ENCODE assay signal across 8 cellular contexts in the genomic region with DNA sequence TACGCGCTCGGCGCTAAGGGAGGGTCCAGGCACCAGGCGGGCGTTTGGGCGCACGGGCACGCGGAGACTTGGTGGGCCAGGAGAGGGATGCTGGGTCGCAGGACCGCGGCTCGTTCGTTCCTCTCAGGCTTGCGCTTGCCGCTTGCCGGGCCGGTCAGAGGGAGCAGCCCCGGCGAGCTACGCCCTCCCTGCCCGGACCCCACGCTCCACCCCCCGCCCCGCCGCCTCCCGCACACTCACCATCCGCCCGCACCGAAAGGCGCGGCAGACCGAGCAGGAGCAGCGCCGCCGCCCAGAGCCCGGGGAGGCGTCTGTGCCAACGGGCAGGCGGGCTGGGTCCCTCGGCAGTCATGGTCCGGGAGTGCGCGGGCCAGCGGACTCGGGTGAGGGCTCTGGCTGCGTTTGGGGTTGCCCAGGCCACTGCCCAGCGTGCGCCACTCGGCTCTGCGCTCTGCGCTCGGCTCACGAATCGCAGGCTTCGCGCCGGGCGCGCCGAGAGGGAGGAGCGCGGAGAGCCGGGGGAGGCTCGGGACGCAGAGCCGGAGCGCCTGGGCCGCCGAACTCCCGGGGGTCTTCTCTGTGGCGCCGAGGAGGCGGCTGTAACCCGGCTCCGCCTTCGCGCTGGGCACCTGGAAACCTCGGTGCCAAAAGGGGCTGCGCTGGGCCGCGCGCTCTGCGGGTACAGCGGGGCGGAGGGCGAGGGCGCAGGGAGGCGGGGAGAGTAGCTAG. TPM values are rescaled to one million over a fixed set of nuclear protein-coding genes. Genes with fewer than 3 reads are reported as not detected.
DNase-seq lines count a peak whose midpoint lies in the region; ATAC-seq and TF ChIP-seq lines count a peak whose summit lies in the region.

A gene (minus strand): TSS at position 365 of the 729 bp plus-strand sequence. CDS start 13 bp downstream, at position 352.

- in situ Hi-C loops in gastrocnemius medialis (cut with MboI; ENCODE audit: low sequenced_read_pairs in 4 of 4) = no loop called here

- peaks cover 0 to 12% of the 10 kb centered on the region in 2 donors for H3K4me1 ChIP-seq in right atrium auricular region
- peaks cover 5% of the 10 kb centered on the region in 2 donors for H3K4me1 ChIP-seq in gastrocnemius medialis

- TF ChIP-seq CTCF in WI38 (IDR thresholded peaks at IDR 0.05; ENCODE audit: low read depth, low read length) = no peak
- no peak for TF ChIP-seq CTCF in right atrium auricular region (IDR thresholded peaks at IDR 0.05)
- TF ChIP-seq CTCF in gastrocnemius medialis (IDR thresholded peaks at IDR 0.05 in 4 of 5, conservative IDR thresholded peaks at IDR 0.05 in 1 of 5) = no peak

- DNase-seq in NCI-H1436 (lab: John Stamatoyannopoulos, UW) (peak; percentile 35), NCI-H1436 treated with DMSO at 0.1 percent for 48 hours (lab: John Stamatoyannopoulos, UW) (no peak), right atrium auricular region (ENCODE audit: low spot score) (no peak), gastrocnemius medialis (no peak), HT-29 (ENCODE audit: low spot score) (no peak), NCI-H2029 (lab: John Stamatoyannopoulos, UW) (no peak)
- DNase-seq in effector CD8-positive, alpha-beta T cell (lab: John Stamatoyannopoulos, UW) = no peak

- no peaks in the 10 kb centered on the region for H3K36me3 ChIP-seq in right atrium auricular region
- H3K36me3 ChIP-seq in gastrocnemius medialis = no peaks in the 10 kb centered on the region

- H3K27me3 ChIP-seq in right atrium auricular region (peaks cover 0 to 3% of the 10 kb centered on the region in 2 donors), gastrocnemius medialis (peaks cover 5 to 26% (median 7%) of the 10 kb centered on the region in 3 donors)

- no peak for TF ChIP-seq POLR2A in gastrocnemius medialis (IDR thresholded peaks at IDR 0.05)

- no peak for ATAC-seq in gastrocnemius medialis

- H3K4me3 ChIP-seq in WI38 (ENCODE audit: low read depth, low read length) (peak within 1 kb of the TSS; percentile 57), right atrium auricular region (peak within 1 kb of the TSS; percentile 27 to 49), gastrocnemius medialis (peak within 1 kb of the TSS; percentile 42 to 57 (median 46))

- intact Hi-C loops in gastrocnemius medialis (cut with DNase I; ENCODE audit: low total_unique reads) = no loop called here

- H3K9me3 ChIP-seq in right atrium auricular region (no peaks in the 10 kb centered on the region), gastrocnemius medialis (no peaks in the 10 kb centered on the region)

- H3K27ac ChIP-seq in right atrium auricular region (no peak within 1 kb of the TSS), gastrocnemius medialis (no peak within 1 kb of the TSS)

RNA-seq across cellular contexts. Expression of the gene that starts here (rescaled TPM):
- total RNA-seq in right atrium auricular region (1 to 10 TPM; 1.1 to 1.7 TPM), gastrocnemius medialis (1 to 10 TPM in 2 of 4 donors, under 1 TPM in 2; 0.55 to 2.2 (median 1.1) TPM)
- total RNA-seq in HT-29 (2014; rRNA removed; shearing (Covaris generic)) = 0.10 TPM in 1 of 2 replicates, not detected in the other
